8 cellular contexts compared by ENCODE assay signal in genomic region chr6:20400476-20401402, GRCh38. TPM values are rescaled to one million over a fixed set of nuclear protein-coding genes. Genes with fewer than 3 reads are reported as not detected.
A peak's percentile ranks its signal among the peaks of the same experiment; 100 is the strongest.
DNase-seq lines count a peak whose midpoint lies in the region; ATAC-seq, FAIRE-seq and TF ChIP-seq lines count a peak whose summit lies in the region.

No MANE protein-coding gene starts in this region.

- DNase-seq in D721Med (ENCODE audit: insufficient read length, low spot score) (peak; percentile 42), NCI-H524 treated with DMSO at 0.1 percent for 48 hours (lab: John Stamatoyannopoulos, UW) (peak; percentile 82), endothelial cell of umbilical vein (ENCODE audit: low read depth, low spot score) (peak; percentile 67)
- DNase-seq in activated CD4-positive, alpha-beta T cell treated with anti-CD3 and anti-CD28 coated beads, Interleukin-2, amount 50 U/mL, for 24 hours (ENCODE audit: low read depth in 1 of 2, low spot score in 1 of 2), result peak; percentile 3 to 20
- DNase-seq in stimulated activated naive CD8-positive, alpha-beta T cell treated with anti-CD3 and anti-CD28 coated beads, Interleukin-15, amount 100 ng/mL, for 72 hours, result peak; percentile 36 to 40

- no peaks in the 10 kb centered on the region for H3K27me3 Mint-ChIP-seq in stimulated activated naive CD8-positive, alpha-beta T cell treated with anti-CD3 and anti-CD28 coated beads, Interleukin-15, amount 100 ng/mL, for 72 hours

- peak overlapping the region; percentile 89 to 100 for H3K4me3 Mint-ChIP-seq in stimulated activated naive CD8-positive, alpha-beta T cell treated with anti-CD3 and anti-CD28 coated beads, Interleukin-15, amount 100 ng/mL, for 72 hours

- H3K27ac Mint-ChIP-seq in stimulated activated naive CD8-positive, alpha-beta T cell treated with anti-CD3 and anti-CD28 coated beads, Interleukin-15, amount 100 ng/mL, for 72 hours, result peak overlapping the region; percentile 100

- intact Hi-C loops in endothelial cell of umbilical vein (cut with micrococcal nuclease), result loop anchor here (1.0 to 5.0 kb wide), 6 partner anchors 22 to 712 kb away; partner anchors contain the start of gene MBOAT1

- TSS peak; percentile 28 for BruUV-seq in endothelial cell of umbilical vein (replicated peaks; lab: Mats Ljungman, UMichigan)

- peaks cover 21% of the 10 kb centered on the region for H3K79me2 ChIP-seq in endothelial cell of umbilical vein (ENCODE audit: control insufficient read depth, insufficient read depth, low read length)

- H3K36me3 ChIP-seq in endothelial cell of umbilical vein (ENCODE audit: control insufficient read depth in 2 of 2, extremely low read depth in 1 of 2, insufficient read depth in 2 of 2, low read length in 2 of 2), result no peaks in the 10 kb centered on the region
- no peaks in the 10 kb centered on the region for H3K36me3 ChIP-seq in mucosa of rectum (ENCODE audit: control insufficient read depth in 2 of 2, insufficient read depth in 2 of 2, low read length in 2 of 2)

- TF ChIP-seq POLR2A in endothelial cell of umbilical vein (IDR thresholded peaks at IDR 0.05; ENCODE audit: low read depth, low read length), result no peak

- H3K4me2 ChIP-seq in endothelial cell of umbilical vein (ENCODE audit: insufficient read depth, low read length), result peak overlapping the region; percentile 60

- dilution Hi-C loops in endothelial cell of umbilical vein (cut with MboI; ENCODE audit: extremely low pct_ligation_motif_present, low sequenced_read_pairs), result no loop called here

- H3K27ac ChIP-seq in endothelial cell of umbilical vein (ENCODE audit: insufficient read depth, low read depth, low read length) (peak overlapping the region; percentile 32), mucosa of rectum (ENCODE audit: low read depth in 2 of 2, low read length in 2 of 2) (peak overlapping the region; percentile 69 to 81)

- H3K4me3 ChIP-seq in endothelial cell of umbilical vein (replicated peaks in 1 of 3; ENCODE audit: insufficient read depth in 1 of 3, low read depth in 1 of 3, low read length in 3 of 3) (peak overlapping the region; percentile 8 to 77 (median 72)), mucosa of rectum (ENCODE audit: low read length in 2 of 2) (peak overlapping the region; percentile 81 to 88)

- no peaks in the 10 kb centered on the region for H3K9me3 ChIP-seq in endothelial cell of umbilical vein (replicated peaks; ENCODE audit: control insufficient read depth, insufficient read depth, low read length)
- H3K9me3 ChIP-seq in mucosa of rectum (ENCODE audit: control insufficient read depth in 2 of 2, low read length in 2 of 2), result no peaks in the 10 kb centered on the region

- no peaks in the 10 kb centered on the region for H3K9me3 Mint-ChIP-seq in stimulated activated naive CD8-positive, alpha-beta T cell treated with anti-CD3 and anti-CD28 coated beads, Interleukin-15, amount 100 ng/mL, for 72 hours

- peak overlapping the region; percentile 41 for H2AFZ ChIP-seq in endothelial cell of umbilical vein (ENCODE audit: low read depth, low read length)

- no peaks in the 10 kb centered on the region for H4K20me1 ChIP-seq in endothelial cell of umbilical vein (replicated peaks; ENCODE audit: control insufficient read depth, extremely low read depth, insufficient read depth, low read length)

- FAIRE-seq in D721Med (lab: Jason Lieb, UNC), result peak; percentile 83
- FAIRE-seq in endothelial cell of umbilical vein (lab: Jason Lieb, UNC), result peak; percentile 24

- H3K4me1 Mint-ChIP-seq in stimulated activated naive CD8-positive, alpha-beta T cell treated with anti-CD3 and anti-CD28 coated beads, Interleukin-15, amount 100 ng/mL, for 72 hours, result peaks cover 20% of the 10 kb centered on the region

- ATAC-seq in HG02763 (IDR thresholded peaks at IDR 0.05; ENCODE audit: unreplicated experiment) (peak; percentile 0), GM18873 (IDR thresholded peaks at IDR 0.05; ENCODE audit: low FRiP score, unreplicated experiment) (no peak)
- no peak for ATAC-seq in stimulated activated naive CD8-positive, alpha-beta T cell treated with anti-CD3 and anti-CD28 coated beads, Interleukin-15, amount 100 ng/mL, for 72 hours

- POLR2A ChIA-PET in endothelial cell of umbilical vein (lab: Charles Lee), result interaction anchor here (1.4 kb wide), 1 partner anchor 23 kb away, joined by 5 read pairs; no protein-coding TSS in a partner anchor

- H3K4me1 ChIP-seq in endothelial cell of umbilical vein (ENCODE audit: control insufficient read depth, extremely low read depth, insufficient read depth, low read length) (peaks cover 7% of the 10 kb centered on the region), mucosa of rectum (ENCODE audit: control insufficient read depth in 2 of 2, insufficient read depth in 2 of 2, low read length in 2 of 2) (peaks cover 0 to 12% of the 10 kb centered on the region in 2 donors)

- peak overlapping the region; percentile 59 for H3K9ac ChIP-seq in endothelial cell of umbilical vein (replicated peaks; ENCODE audit: extremely low read depth, insufficient read depth, low read length)
- H3K9ac ChIP-seq in mucosa of rectum (ENCODE audit: low read depth in 1 of 2, low read length in 2 of 2), result peak overlapping the region; percentile 69 to 78

- CTCF ChIA-PET in endothelial cell of umbilical vein (lab: Charles Lee), result interaction anchor here (0.7 to 3.9 kb wide), 24 partner anchors 9 to 134 kb away, joined by 3 to 35 read pairs (median 4); partner anchors contain the start of gene CDKAL1

- TF ChIP-seq CTCF in D721Med (IDR thresholded peaks at IDR 0.05; ENCODE audit: insufficient read depth, missing control alignments) (peak; percentile 43), endothelial cell of umbilical vein (IDR thresholded peaks at IDR 0.05; ENCODE audit: extremely low read depth in 1 of 2, insufficient read depth in 1 of 2, low read depth in 1 of 2, low read length in 2 of 2) (peak; percentile 37 to 41)

- no peaks in the 10 kb centered on the region for H3K9me1 ChIP-seq in endothelial cell of umbilical vein (replicated peaks; ENCODE audit: control insufficient read depth, extremely low read depth, insufficient read depth, low read length)

- H3K27me3 ChIP-seq in endothelial cell of umbilical vein (ENCODE audit: control insufficient read depth in 2 of 2, insufficient read depth in 2 of 2, low read length in 2 of 2), result no peaks in the 10 kb centered on the region
- H3K27me3 ChIP-seq in mucosa of rectum (ENCODE audit: control insufficient read depth in 2 of 2, insufficient read depth in 2 of 2, low read length in 2 of 2), result no peaks in the 10 kb centered on the region

TF ChIP-seq in endothelial cell of umbilical vein, 7 proteins besides CTCF, POLR2A, EP300 and RAD21:
- TF ChIP-seq MAX (IDR thresholded peaks at IDR 0.05; ENCODE audit: insufficient read depth, insufficient read length) (no peak), MYC (IDR thresholded peaks at IDR 0.05; ENCODE audit: low read depth, low read length) (no peak), GATA2 (IDR thresholded peaks at IDR 0.05; ENCODE audit: insufficient read depth, insufficient read length, low read depth, low read length) (no peak), EZH2 (IDR thresholded peaks at IDR 0.05; ENCODE audit: borderline replicate concordance, low read depth, low read length, severe bottlenecking) (no peak), POLR2AphosphoS5 (IDR thresholded peaks at IDR 0.05; ENCODE audit: insufficient read depth, low read depth, low read length) (no peak), JUN (IDR thresholded peaks at IDR 0.05; ENCODE audit: borderline replicate concordance, insufficient read depth, insufficient read length, low read depth) (no peak), FOS (IDR thresholded peaks at IDR 0.05; ENCODE audit: borderline replicate concordance, insufficient read depth, low read length) (no peak)
TF ChIP-seq in endothelial cell of umbilical vein: peak in this region for 0.

RNA-seq across cellular contexts. Expression of gene E2F3, which starts 0.9 kb away (rescaled TPM):
- 21.2 and 22.0 TPM in 2 replicates for total RNA-seq in endothelial cell of umbilical vein
- polyA plus RNA-seq in endothelial cell of umbilical vein, result 6.1 and 8.6 TPM in 2 replicates
- 8.7 and 9.7 TPM in 2 replicates for polyA plus RNA-seq in endothelial cell of umbilical vein (2011; cell fraction: cytosol; rRNA removed)
- polyA plus RNA-seq in endothelial cell of umbilical vein (2011; cell fraction: nucleus; rRNA removed), result 28.7 and 34.2 TPM in 2 replicates
- polyA plus RNA-seq in endothelial cell of umbilical vein (2012), result 8.8 and 12.0 TPM in 2 replicates
- 11.3 and 14.1 TPM in 2 replicates for polyA minus RNA-seq in endothelial cell of umbilical vein
- 11.5 TPM for polyA minus RNA-seq in endothelial cell of umbilical vein (2011; cell fraction: cytosol; rRNA and poly(A)+ RNA removed)
- 10.8 and 16.3 TPM in 2 replicates for polyA minus RNA-seq in endothelial cell of umbilical vein (2011; cell fraction: nucleus; rRNA and poly(A)+ RNA removed)

Comparison
In these comparisons a context has a peak if more than half of its experiments do, and no peak if none do; other contexts are left out.
1. DNase-seq: peak in every context shown above with its lines; median percentile 82 in NCI-H524 treated with DMSO at 0.1 percent for 48 hours; 67 in endothelial cell of umbilical vein; 42 in D721Med; 38 in stimulated activated naive CD8-positive, alpha-beta T cell treated with anti-CD3 and anti-CD28 coated beads, Interleukin-15, amount 100 ng/mL, for 72 hours; 12 in activated CD4-positive, alpha-beta T cell treated with anti-CD3 and anti-CD28 coated beads, Interleukin-2, amount 50 U/mL, for 24 hours.